1 cellular context compared by ENCODE assay signal in the genomic region with DNA sequence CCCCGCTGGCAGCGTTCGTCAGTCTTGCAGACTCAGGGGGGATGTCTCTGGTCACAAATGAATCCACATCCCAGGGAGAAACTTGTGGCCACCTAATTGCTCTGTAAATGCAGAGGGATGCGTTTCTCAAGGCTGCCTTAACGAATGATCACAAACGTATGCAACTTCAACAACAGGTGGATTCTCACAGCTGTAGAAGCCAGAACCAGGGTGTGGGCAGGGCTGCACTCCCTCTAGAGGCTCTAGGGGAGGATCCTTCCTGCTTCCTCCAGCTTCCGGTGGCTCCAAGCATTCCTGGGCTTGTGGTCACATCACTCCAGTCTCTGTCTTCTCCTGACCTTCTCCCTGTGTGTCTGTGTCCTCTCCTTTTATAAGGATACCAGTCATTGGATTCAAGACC.
TF ChIP-seq lines count a peak whose summit lies in the region.

No MANE protein-coding gene starts in this region.

TF ChIP-seq in SK-N-SH treated with all-trans-retinoic acid at 6 μM for 48 hours, 23 proteins besides CTCF, POLR2A, EP300 and RAD21 (continued from another document):
- TF ChIP-seq, protein P1, sequence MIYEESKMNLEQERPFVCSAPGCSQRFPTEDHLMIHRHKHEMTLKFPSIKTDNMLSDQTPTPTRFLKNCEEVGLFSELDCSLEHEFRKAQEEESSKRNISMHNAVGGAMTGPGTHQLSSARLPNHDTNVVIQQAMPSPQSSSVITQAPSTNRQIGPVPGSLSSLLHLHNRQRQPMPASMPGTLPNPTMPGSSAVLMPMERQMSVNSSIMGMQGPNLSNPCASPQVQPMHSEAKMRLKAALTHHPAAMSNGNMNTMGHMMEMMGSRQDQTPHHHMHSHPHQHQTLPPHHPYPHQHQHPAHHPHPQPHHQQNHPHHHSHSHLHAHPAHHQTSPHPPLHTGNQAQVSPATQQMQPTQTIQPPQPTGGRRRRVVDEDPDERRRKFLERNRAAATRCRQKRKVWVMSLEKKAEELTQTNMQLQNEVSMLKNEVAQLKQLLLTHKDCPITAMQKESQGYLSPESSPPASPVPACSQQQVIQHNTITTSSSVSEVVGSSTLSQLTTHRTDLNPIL (CRISPR knock-in tag; IDR thresholded peaks at IDR 0.05; ENCODE audit: low read depth), result no peak
- TF ChIP-seq ARNTL (CRISPR knock-in tag; IDR thresholded peaks at IDR 0.05; ENCODE audit: borderline replicate concordance, low read depth) (no peak), SNAI2 (CRISPR knock-in tag; IDR thresholded peaks at IDR 0.05) (no peak), ZC3H10 (CRISPR knock-in tag; IDR thresholded peaks at IDR 0.05) (no peak), ESRRG (CRISPR knock-in tag; IDR thresholded peaks at IDR 0.05) (no peak)
- TF ChIP-seq, protein P2, sequence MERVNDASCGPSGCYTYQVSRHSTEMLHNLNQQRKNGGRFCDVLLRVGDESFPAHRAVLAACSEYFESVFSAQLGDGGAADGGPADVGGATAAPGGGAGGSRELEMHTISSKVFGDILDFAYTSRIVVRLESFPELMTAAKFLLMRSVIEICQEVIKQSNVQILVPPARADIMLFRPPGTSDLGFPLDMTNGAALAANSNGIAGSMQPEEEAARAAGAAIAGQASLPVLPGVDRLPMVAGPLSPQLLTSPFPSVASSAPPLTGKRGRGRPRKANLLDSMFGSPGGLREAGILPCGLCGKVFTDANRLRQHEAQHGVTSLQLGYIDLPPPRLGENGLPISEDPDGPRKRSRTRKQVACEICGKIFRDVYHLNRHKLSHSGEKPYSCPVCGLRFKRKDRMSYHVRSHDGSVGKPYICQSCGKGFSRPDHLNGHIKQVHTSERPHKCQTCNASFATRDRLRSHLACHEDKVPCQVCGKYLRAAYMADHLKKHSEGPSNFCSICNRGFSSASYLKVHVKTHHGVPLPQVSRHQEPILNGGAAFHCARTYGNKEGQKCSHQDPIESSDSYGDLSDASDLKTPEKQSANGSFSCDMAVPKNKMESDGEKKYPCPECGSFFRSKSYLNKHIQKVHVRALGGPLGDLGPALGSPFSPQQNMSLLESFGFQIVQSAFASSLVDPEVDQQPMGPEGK (CRISPR knock-in tag; IDR thresholded peaks at IDR 0.05; ENCODE audit: borderline replicate concordance), result no peak
